ENCODE assay signal across 1 cellular context in the genomic region with DNA sequence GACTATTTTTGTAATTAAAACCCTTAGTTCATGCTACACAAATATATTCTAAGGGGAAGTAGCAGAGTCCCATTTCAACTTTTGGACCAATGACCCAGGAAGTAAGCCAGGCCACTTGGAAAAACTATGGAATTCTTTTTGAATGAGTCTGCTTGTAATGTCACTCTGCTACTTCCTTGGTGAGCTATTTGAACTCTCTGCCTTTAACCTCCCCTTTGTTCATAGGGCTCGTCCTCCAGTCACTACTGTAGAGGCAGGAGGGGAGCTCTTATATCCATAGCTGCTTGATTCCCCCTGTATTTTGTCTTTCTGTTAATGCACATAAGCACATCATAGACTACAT.
A peak's percentile ranks its signal among the peaks of the same experiment; 100 is the strongest.
TF ChIP-seq lines count a peak whose summit lies in the region.

No MANE protein-coding gene starts in this region.

TF ChIP-seq in HepG2, 621 proteins besides CTCF, POLR2A, EP300 and RAD21 (continued from another document and continues in another):
- TF ChIP-seq BATF2 (CRISPR knock-in tag; IDR thresholded peaks at IDR 0.05) (no peak), ETV5 (CRISPR knock-in tag; IDR thresholded peaks at IDR 0.05; ENCODE audit: borderline replicate concordance) (peak; percentile 59; the same call in 1 of the 2 replicates), AHDC1 (CRISPR knock-in tag; IDR thresholded peaks at IDR 0.05; ENCODE audit: borderline replicate concordance) (no peak), YY1 (IDR thresholded peaks at IDR 0.05; ENCODE audit: insufficient read depth, insufficient replicate concordance, low read depth, low read length) (no peak), FOXP1 (IDR thresholded peaks at IDR 0.05) (no peak), FOXP1 (CRISPR knock-in tag; IDR thresholded peaks at IDR 0.05) (no peak), GABPA (IDR thresholded peaks at IDR 0.05; ENCODE audit: low read depth, low read length) (no peak), GABPA (CRISPR knock-in tag; IDR thresholded peaks at IDR 0.05; ENCODE audit: low read depth) (0 out of 2 replicates have a peak, but pooled peaks have one; percentile 30), SCMH1 (CRISPR knock-in tag; IDR thresholded peaks at IDR 0.05; ENCODE audit: borderline replicate concordance) (no peak), POLR2AphosphoS2 (IDR thresholded peaks at IDR 0.05; ENCODE audit: low read depth, low read length) (no peak), ZNF766 (CRISPR knock-in tag; IDR thresholded peaks at IDR 0.05; ENCODE audit: borderline replicate concordance) (no peak), NR2C2 (CRISPR knock-in tag; IDR thresholded peaks at IDR 0.05; ENCODE audit: borderline replicate concordance) (no peak), ZNF790 (CRISPR knock-in tag; IDR thresholded peaks at IDR 0.05; ENCODE audit: borderline replicate concordance) (0 out of 2 replicates have a peak, but pooled peaks have one; percentile 59), CHD2 (IDR thresholded peaks at IDR 0.05; ENCODE audit: low read depth, low read length) (no peak), ZNF260 (CRISPR knock-in tag; IDR thresholded peaks at IDR 0.05; ENCODE audit: borderline replicate concordance, low read depth) (no peak), FOSL2 (CRISPR knock-in tag; IDR thresholded peaks at IDR 0.05) (peak; percentile 69), ZZZ3 (CRISPR knock-in tag; IDR thresholded peaks at IDR 0.05; ENCODE audit: borderline replicate concordance) (no peak), MLXIP (CRISPR knock-in tag; IDR thresholded peaks at IDR 0.05; ENCODE audit: borderline replicate concordance) (no peak), KDM4B (CRISPR knock-in tag; IDR thresholded peaks at IDR 0.05) (no peak), SOX5 (CRISPR knock-in tag; IDR thresholded peaks at IDR 0.05; ENCODE audit: borderline replicate concordance) (peak; percentile 29; the same call in 1 of the 2 replicates), ZNF367 (CRISPR knock-in tag; IDR thresholded peaks at IDR 0.05; ENCODE audit: borderline replicate concordance) (no peak), ARID4A (CRISPR knock-in tag; IDR thresholded peaks at IDR 0.05; ENCODE audit: borderline replicate concordance) (no peak), ZBTB7A (CRISPR knock-in tag; IDR thresholded peaks at IDR 0.05) (no peak), ZNF773 (CRISPR knock-in tag; IDR thresholded peaks at IDR 0.05; ENCODE audit: borderline replicate concordance) (no peak), ZNF205 (CRISPR knock-in tag; IDR thresholded peaks at IDR 0.05) (no peak), SAP130 (CRISPR knock-in tag; IDR thresholded peaks at IDR 0.05; ENCODE audit: low read depth) (peak; percentile 23), ZNF629 (CRISPR knock-in tag; conservative IDR thresholded peaks at IDR 0.05) (no peak), TEAD3 (CRISPR knock-in tag; optimal IDR thresholded peaks at IDR 0.05; ENCODE audit: borderline replicate concordance) (peak; percentile 57), HMG20B (CRISPR knock-in tag; conservative IDR thresholded peaks at IDR 0.05) (no peak), CBX1 (IDR thresholded peaks at IDR 0.05; ENCODE audit: low read depth) (no peak), NR2F2 (IDR thresholded peaks at IDR 0.05; ENCODE audit: borderline replicate concordance, low read depth) (no peak), RXRA (CRISPR knock-in tag; IDR thresholded peaks at IDR 0.05) (no peak)
- TF ChIP-seq, protein P1, sequence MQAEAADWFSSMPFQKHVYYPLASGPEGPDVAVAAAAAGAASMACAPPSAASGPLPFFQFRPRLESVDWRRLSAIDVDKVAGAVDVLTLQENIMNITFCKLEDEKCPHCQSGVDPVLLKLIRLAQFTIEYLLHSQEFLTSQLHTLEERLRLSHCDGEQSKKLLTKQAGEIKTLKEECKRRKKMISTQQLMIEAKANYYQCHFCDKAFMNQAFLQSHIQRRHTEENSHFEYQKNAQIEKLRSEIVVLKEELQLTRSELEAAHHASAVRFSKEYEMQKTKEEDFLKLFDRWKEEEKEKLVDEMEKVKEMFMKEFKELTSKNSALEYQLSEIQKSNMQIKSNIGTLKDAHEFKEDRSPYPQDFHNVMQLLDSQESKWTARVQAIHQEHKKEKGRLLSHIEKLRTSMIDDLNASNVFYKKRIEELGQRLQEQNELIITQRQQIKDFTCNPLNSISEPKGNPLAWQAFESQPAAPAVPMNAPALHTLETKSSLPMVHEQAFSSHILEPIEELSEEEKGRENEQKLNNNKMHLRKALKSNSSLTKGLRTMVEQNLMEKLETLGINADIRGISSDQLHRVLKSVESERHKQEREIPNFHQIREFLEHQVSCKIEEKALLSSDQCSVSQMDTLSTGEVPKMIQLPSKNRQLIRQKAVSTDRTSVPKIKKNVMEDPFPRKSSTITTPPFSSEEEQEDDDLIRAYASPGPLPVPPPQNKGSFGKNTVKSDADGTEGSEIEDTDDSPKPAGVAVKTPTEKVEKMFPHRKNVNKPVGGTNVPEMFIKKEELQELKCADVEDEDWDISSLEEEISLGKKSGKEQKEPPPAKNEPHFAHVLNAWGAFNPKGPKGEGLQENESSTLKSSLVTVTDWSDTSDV (CRISPR knock-in tag; IDR thresholded peaks at IDR 0.05), result no peak
- TF ChIP-seq, protein P2, sequence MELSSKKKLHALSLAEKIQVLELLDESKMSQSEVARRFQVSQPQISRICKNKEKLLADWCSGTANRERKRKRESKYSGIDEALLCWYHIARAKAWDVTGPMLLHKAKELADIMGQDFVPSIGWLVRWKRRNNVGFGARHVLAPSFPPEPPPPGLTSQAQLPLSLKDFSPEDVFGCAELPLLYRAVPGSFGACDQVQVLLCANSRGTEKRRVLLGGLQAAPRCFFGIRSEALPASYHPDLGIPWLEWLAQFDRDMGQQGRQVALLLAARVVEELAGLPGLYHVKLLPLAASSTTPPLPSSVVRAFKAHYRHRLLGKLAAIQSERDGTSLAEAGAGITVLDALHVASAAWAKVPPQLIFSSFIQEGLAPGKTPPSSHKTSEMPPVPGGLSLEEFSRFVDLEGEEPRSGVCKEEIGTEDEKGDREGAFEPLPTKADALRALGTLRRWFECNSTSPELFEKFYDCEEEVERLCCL (CRISPR knock-in tag; IDR thresholded peaks at IDR 0.05; ENCODE audit: borderline replicate concordance), result no peak
- TF ChIP-seq, protein P3, sequence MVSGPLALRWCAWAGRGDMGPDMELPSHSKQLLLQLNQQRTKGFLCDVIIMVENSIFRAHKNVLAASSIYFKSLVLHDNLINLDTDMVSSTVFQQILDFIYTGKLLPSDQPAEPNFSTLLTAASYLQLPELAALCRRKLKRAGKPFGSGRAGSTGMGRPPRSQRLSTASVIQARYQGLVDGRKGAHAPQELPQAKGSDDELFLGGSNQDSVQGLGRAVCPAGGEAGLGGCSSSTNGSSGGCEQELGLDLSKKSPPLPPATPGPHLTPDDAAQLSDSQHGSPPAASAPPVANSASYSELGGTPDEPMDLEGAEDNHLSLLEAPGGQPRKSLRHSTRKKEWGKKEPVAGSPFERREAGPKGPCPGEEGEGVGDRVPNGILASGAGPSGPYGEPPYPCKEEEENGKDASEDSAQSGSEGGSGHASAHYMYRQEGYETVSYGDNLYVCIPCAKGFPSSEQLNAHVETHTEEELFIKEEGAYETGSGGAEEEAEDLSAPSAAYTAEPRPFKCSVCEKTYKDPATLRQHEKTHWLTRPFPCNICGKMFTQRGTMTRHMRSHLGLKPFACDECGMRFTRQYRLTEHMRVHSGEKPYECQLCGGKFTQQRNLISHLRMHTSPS (CRISPR knock-in tag; IDR thresholded peaks at IDR 0.05; ENCODE audit: low read depth), result no peak
- TF ChIP-seq, protein P4, sequence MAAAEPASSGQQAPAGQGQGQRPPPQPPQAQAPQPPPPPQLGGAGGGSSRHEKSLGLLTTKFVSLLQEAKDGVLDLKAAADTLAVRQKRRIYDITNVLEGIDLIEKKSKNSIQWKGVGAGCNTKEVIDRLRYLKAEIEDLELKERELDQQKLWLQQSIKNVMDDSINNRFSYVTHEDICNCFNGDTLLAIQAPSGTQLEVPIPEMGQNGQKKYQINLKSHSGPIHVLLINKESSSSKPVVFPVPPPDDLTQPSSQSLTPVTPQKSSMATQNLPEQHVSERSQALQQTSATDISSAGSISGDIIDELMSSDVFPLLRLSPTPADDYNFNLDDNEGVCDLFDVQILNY (CRISPR knock-in tag; conservative IDR thresholded peaks at IDR 0.05), result no peak
